Comparison of ENCODE assay signal across 8 cellular contexts in the genomic region with DNA sequence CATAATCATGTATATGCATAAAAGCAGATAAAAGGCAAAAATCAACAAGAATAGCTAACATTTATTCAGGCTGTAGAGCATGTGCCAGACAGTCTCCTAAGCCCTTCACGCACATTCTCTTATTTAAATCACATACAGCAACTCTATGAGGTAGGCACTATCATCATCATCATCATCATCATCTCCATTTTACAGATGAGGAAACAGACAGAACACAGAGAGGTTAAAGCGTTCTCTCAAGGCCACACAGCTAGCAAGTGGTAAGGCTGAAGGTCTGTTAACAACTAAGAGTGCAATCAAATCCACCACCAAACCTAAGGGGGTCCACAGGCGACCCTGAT. TPM values are rescaled to one million over a fixed set of nuclear protein-coding genes. Genes with fewer than 3 reads are reported as not detected.
DNase-seq lines count a peak whose midpoint lies in the region; ATAC-seq and TF ChIP-seq lines count a peak whose summit lies in the region.

No MANE protein-coding gene starts in this region.

- intact Hi-C loops in activated CD4-positive, alpha-beta T cell treated with anti-CD3 and anti-CD28 coated beads, Interleukin-2, amount 10 ng/mL, durations not matched to agents 24 days and 14 days (cut with micrococcal nuclease) = no loop called here
- intact Hi-C loops in activated B cell treated with CpG ODN at 0.5 μM for 24 hours (cut with micrococcal nuclease) = loop anchor here (1.0 to 5.0 kb wide), 4 partner anchors 25 to 215 kb away; no protein-coding TSS in a partner anchor
- intact Hi-C loops in adrenal gland (cut with DNase I) = no loop called here

- POLR2A ChIA-PET in activated B cell treated with CpG ODN at 0.5 μM for 24 hours (lab: Charles Lee) = interaction anchor here (0.6 to 9.8 kb wide), 28 partner anchors 12 to 481 kb away, joined by 3 to 537 read pairs (median 11); no protein-coding TSS in a partner anchor

- no peak overlapping the region for H3K4me3 ChIP-seq in hepatocyte
- H3K4me3 ChIP-seq in adrenal gland = no peak overlapping the region

- no peak for DNase-seq in activated CD4-positive, alpha-beta T cell treated with anti-CD3 and anti-CD28 coated beads, Interleukin-2, amount 10 ng/mL, durations not matched to agents 24 days and 14 days
- no peak for DNase-seq in activated CD4-positive, alpha-beta T cell treated with anti-CD3 and anti-CD28 coated beads, Interleukin-2, amount 50 U/mL, for 1 hour
- no peak for DNase-seq in activated B cell treated with CpG ODN at 0.5 μM for 24 hours
- DNase-seq in hepatocyte (ENCODE audit: low spot score) = no peak
- no peak for DNase-seq in stimulated activated naive B cell treated with anti-CD40 and anti-IgM and Interleukin-4, amounts not matched to agents 10 μg/mL and 1 μg/mL and 100 μg/mL, for 72 hours
- no peak for DNase-seq in adrenal gland
- DNase-seq in NCI-H2107 (lab: John Stamatoyannopoulos, UW) = no peak

- H4K20me1 ChIP-seq in hepatocyte (ENCODE audit: insufficient read depth, poor library complexity, severe bottlenecking) = no peaks in the 10 kb centered on the region

- H3K36me3 Mint-ChIP-seq in activated CD4-positive, alpha-beta T cell treated with anti-CD3 and anti-CD28 coated beads, Interleukin-2, amount 10 ng/mL, durations not matched to agents 24 days and 14 days (ENCODE audit: low read depth) = no peaks in the 10 kb centered on the region
- peaks cover 20% of the 10 kb centered on the region for H3K36me3 Mint-ChIP-seq in activated B cell treated with CpG ODN at 0.5 μM for 24 hours (ENCODE audit: low read depth)
- H3K36me3 Mint-ChIP-seq in stimulated activated naive B cell treated with anti-CD40 and anti-IgM and Interleukin-4, amounts not matched to agents 10 μg/mL and 1 μg/mL and 100 μg/mL, for 72 hours = peaks cover 2 to 10% of the 10 kb centered on the region in 2 donors

- no peak overlapping the region for H2AFZ ChIP-seq in hepatocyte

- no peak overlapping the region for H3K27ac Mint-ChIP-seq in activated CD4-positive, alpha-beta T cell treated with anti-CD3 and anti-CD28 coated beads, Interleukin-2, amount 10 ng/mL, durations not matched to agents 24 days and 14 days
- H3K27ac Mint-ChIP-seq in activated B cell treated with CpG ODN at 0.5 μM for 24 hours = peak overlapping the region; percentile 92
- H3K27ac Mint-ChIP-seq in stimulated activated naive B cell treated with anti-CD40 and anti-IgM and Interleukin-4, amounts not matched to agents 10 μg/mL and 1 μg/mL and 100 μg/mL, for 72 hours = peak overlapping the region; percentile 96

- H3K9me3 ChIP-seq in hepatocyte (ENCODE audit: low read depth) (no peaks in the 10 kb centered on the region), adrenal gland (replicated peaks in 1 of 3) (no peaks in the 10 kb centered on the region)

- no peaks in the 10 kb centered on the region for H3K9me2 ChIP-seq in hepatocyte (replicated peaks; ENCODE audit: insufficient read depth)

- CTCF ChIA-PET in activated B cell treated with CpG ODN at 0.5 μM for 24 hours (lab: Charles Lee) = interaction anchor here (0.8 to 5.3 kb wide), 11 partner anchors 19 to 216 kb away, joined by 3 to 55 read pairs (median 9); no protein-coding TSS in a partner anchor

- H3K4me1 ChIP-seq in hepatocyte (ENCODE audit: insufficient read depth) (no peaks in the 10 kb centered on the region), adrenal gland (replicated peaks in 1 of 2) (peaks cover 6 to 12% of the 10 kb centered on the region in 2 donors)

- no peak overlapping the region for H3K27ac ChIP-seq in hepatocyte
- no peak overlapping the region for H3K27ac ChIP-seq in adrenal gland

- H3K36me3 ChIP-seq in hepatocyte (replicated peaks; ENCODE audit: insufficient read depth, low read depth) = no peaks in the 10 kb centered on the region
- H3K36me3 ChIP-seq in adrenal gland (replicated peaks in 1 of 2) = no peaks in the 10 kb centered on the region

- H3K27me3 ChIP-seq in hepatocyte (peaks cover 11% of the 10 kb centered on the region), adrenal gland (peaks cover 12% of the 10 kb centered on the region)

- peak overlapping the region; percentile 75 for H3K4me3 Mint-ChIP-seq in activated CD4-positive, alpha-beta T cell treated with anti-CD3 and anti-CD28 coated beads, Interleukin-2, amount 10 ng/mL, durations not matched to agents 24 days and 14 days
- H3K4me3 Mint-ChIP-seq in activated B cell treated with CpG ODN at 0.5 μM for 24 hours = peak overlapping the region; percentile 92
- H3K4me3 Mint-ChIP-seq in stimulated activated naive B cell treated with anti-CD40 and anti-IgM and Interleukin-4, amounts not matched to agents 10 μg/mL and 1 μg/mL and 100 μg/mL, for 72 hours = peak overlapping the region; percentile 84 to 100

- peaks cover 20% of the 10 kb centered on the region for H3K79me2 ChIP-seq in hepatocyte

- H3K4me2 ChIP-seq in hepatocyte = peak overlapping the region; percentile 96

- peaks cover 56% of the 10 kb centered on the region for H3K27me3 Mint-ChIP-seq in activated CD4-positive, alpha-beta T cell treated with anti-CD3 and anti-CD28 coated beads, Interleukin-2, amount 10 ng/mL, durations not matched to agents 24 days and 14 days
- H3K27me3 Mint-ChIP-seq in activated B cell treated with CpG ODN at 0.5 μM for 24 hours = no peaks in the 10 kb centered on the region
- H3K27me3 Mint-ChIP-seq in stimulated activated naive B cell treated with anti-CD40 and anti-IgM and Interleukin-4, amounts not matched to agents 10 μg/mL and 1 μg/mL and 100 μg/mL, for 72 hours = no peaks in the 10 kb centered on the region

- ATAC-seq in activated B cell treated with CpG ODN at 0.5 μM for 24 hours (ENCODE audit: low read depth) (no peak), GM21515 (IDR thresholded peaks at IDR 0.05; ENCODE audit: unreplicated experiment) (no peak)
- ATAC-seq in stimulated activated naive B cell treated with anti-CD40 and anti-IgM and Interleukin-4, amounts not matched to agents 10 μg/mL and 1 μg/mL and 100 μg/mL, for 72 hours (replicated peaks) = no peak

- TF ChIP-seq POLR2A in adrenal gland (IDR thresholded peaks at IDR 0.05) = no peak

- TF ChIP-seq CTCF in activated B cell treated with CpG ODN at 0.5 μM for 24 hours (IDR thresholded peaks at IDR 0.05) (no peak), hepatocyte (IDR thresholded peaks at IDR 0.05; ENCODE audit: poor library complexity) (no peak), adrenal gland (IDR thresholded peaks at IDR 0.05) (no peak)

- 79% methylated on average over 3 of the region's 3 CpGs for WGBS in hepatocyte (ENCODE audit: low lambda C conversion rate, missing lambda C conversion rate)
- 80 to 86% (median 83%) methylated on average over 3 of the region's 3 CpGs for WGBS in adrenal gland, 4 donors

- H3K9me3 Mint-ChIP-seq in activated CD4-positive, alpha-beta T cell treated with anti-CD3 and anti-CD28 coated beads, Interleukin-2, amount 10 ng/mL, durations not matched to agents 24 days and 14 days = no peaks in the 10 kb centered on the region
- no peaks in the 10 kb centered on the region for H3K9me3 Mint-ChIP-seq in activated B cell treated with CpG ODN at 0.5 μM for 24 hours
- H3K9me3 Mint-ChIP-seq in stimulated activated naive B cell treated with anti-CD40 and anti-IgM and Interleukin-4, amounts not matched to agents 10 μg/mL and 1 μg/mL and 100 μg/mL, for 72 hours = no peaks in the 10 kb centered on the region

- H3K4me1 Mint-ChIP-seq in activated CD4-positive, alpha-beta T cell treated with anti-CD3 and anti-CD28 coated beads, Interleukin-2, amount 10 ng/mL, durations not matched to agents 24 days and 14 days = peaks cover 15% of the 10 kb centered on the region
- peaks cover 54% of the 10 kb centered on the region for H3K4me1 Mint-ChIP-seq in activated B cell treated with CpG ODN at 0.5 μM for 24 hours
- H3K4me1 Mint-ChIP-seq in stimulated activated naive B cell treated with anti-CD40 and anti-IgM and Interleukin-4, amounts not matched to agents 10 μg/mL and 1 μg/mL and 100 μg/mL, for 72 hours = peaks cover 32 to 50% of the 10 kb centered on the region in 2 donors

RNA-seq across cellular contexts. Expression of a gene that starts 0.9 kb away (rescaled TPM):
- total RNA-seq in activated CD4-positive, alpha-beta T cell treated with anti-CD3 and anti-CD28 coated beads, Interleukin-2, amount 10 ng/mL, durations not matched to agents 24 days and 14 days = 0.42 and 0.47 TPM in 2 replicates
- total RNA-seq in activated B cell treated with CpG ODN at 0.5 μM for 24 hours (199 and 219 TPM in 2 replicates), hepatocyte (6.3 and 6.8 TPM in 2 replicates), adrenal gland (10 to 100 TPM in 4 of 8 donors, 1 to 10 TPM in 4; 3.4 to 14.5 (median 9.8) TPM)
- polyA plus RNA-seq in hepatocyte (5.6 and 6.3 TPM in 2 replicates), adrenal gland (1 to 10 TPM; 2.1 to 2.6 (median 2.3) TPM)

Comparison
In these comparisons a context has a peak if more than half of its experiments do, and no peak if none do; other contexts are left out.
1. RNA of a gene that starts 0.9 kb away (total RNA-seq): 199 to 219 TPM in activated B cell treated with CpG ODN at 0.5 μM for 24 hours; 3.4 to 14.5 TPM in adrenal gland, 6.3 to 6.8 TPM in hepatocyte and 0.42 to 0.47 TPM in activated CD4-positive, alpha-beta T cell treated with anti-CD3 and anti-CD28 coated beads, Interleukin-2, amount 10 ng/mL, durations not matched to agents 24 days and 14 days; every median in the first group is over 10 times any median in the second.
2. Peak in every context shown above with its lines, with median percentiles within 50 percentile points of each other: H3K4me3 Mint-ChIP-seq.